ENCODE assay signal across 35 cellular contexts in genomic region chr4:110824344-110824743, GRCh38.
"Had no signal": no experiment of that assay in that cellular context is flagged by ENCODE, and none has a peak within 500 bp of the region (broad histone marks: within the 10 kb centered on the region; RNA-seq: fewer than 3 reads in every experiment).

No MANE protein-coding gene starts in this region.

- H3K9me3 ChIP-seq: MG63 had no signal

- H3K4me2 ChIP-seq: KMS-11 had no signal

- H3K4me3 ChIP-seq: MG63 had no signal

- DNase-seq: Karpas-422, Kasumi-1, KG1, MG63, MM.1S, MV-4-11, NCI-H1048, NCI-H1092, NCI-H1092 treated with DMSO at 0.1 percent for 48 hours, NCI-H1105, NCI-H1105 treated with DMSO at 0.1 percent for 48 hours, NCI-H1417, NCI-H1417 treated with DMSO at 0.1 percent for 48 hours, NCI-H1436, NCI-H1436 treated with DMSO at 0.1 percent for 48 hours, NCI-H146, NCI-H1694, NCI-H1694 treated with DMSO at 0.1 percent for 48 hours, NCI-H187, NCI-H187 treated with DMSO at 0.1 percent for 48 hours, NCI-H1930, NCI-H2029, NCI-H2029 treated with DMSO at 0.1 percent for 48 hours, NCI-H2081, NCI-H2081 treated with DMSO at 0.1 percent for 48 hours, NCI-H2171, NCI-H2171 treated with DMSO at 0.1 percent for 48 hours, NCI-H2227 treated with DMSO at 0.1 percent for 48 hours, NCI-H226, NCI-H345, NCI-H446, NCI-H446 treated with DMSO at 0.1 percent for 48 hours, NCI-H510A, NCI-H510A treated with DMSO at 0.1 percent for 48 hours had no signal

- H3K27me3 ChIP-seq: MG63 had no signal

- H3K36me3 ChIP-seq: MG63 had no signal

- H3K9ac ChIP-seq: KMS-11 had no signal

- H3K27ac ChIP-seq: KMS-11 had no signal
